ENCODE assay signal across 1 cellular context in genomic region chr1:29283804-29284195, GRCh38.
TF ChIP-seq lines count a peak whose summit lies in the region.

No MANE protein-coding gene starts in this region.

TF ChIP-seq in H1, 55 proteins besides CTCF, POLR2A, EP300 and RAD21:
- TF ChIP-seq JUND (IDR thresholded peaks at IDR 0.05; ENCODE audit: low read length) = no peak
- 0 out of 2 replicates have a peak, but pooled peaks have one; percentile 2 for TF ChIP-seq TAF1 (IDR thresholded peaks at IDR 0.05; ENCODE audit: low read depth, low read length)
- no peak for TF ChIP-seq EGR1 (IDR thresholded peaks at IDR 0.05; ENCODE audit: borderline replicate concordance, low read depth, low read length)
